ENCODE assay signal across 8 cellular contexts in the genomic region with DNA sequence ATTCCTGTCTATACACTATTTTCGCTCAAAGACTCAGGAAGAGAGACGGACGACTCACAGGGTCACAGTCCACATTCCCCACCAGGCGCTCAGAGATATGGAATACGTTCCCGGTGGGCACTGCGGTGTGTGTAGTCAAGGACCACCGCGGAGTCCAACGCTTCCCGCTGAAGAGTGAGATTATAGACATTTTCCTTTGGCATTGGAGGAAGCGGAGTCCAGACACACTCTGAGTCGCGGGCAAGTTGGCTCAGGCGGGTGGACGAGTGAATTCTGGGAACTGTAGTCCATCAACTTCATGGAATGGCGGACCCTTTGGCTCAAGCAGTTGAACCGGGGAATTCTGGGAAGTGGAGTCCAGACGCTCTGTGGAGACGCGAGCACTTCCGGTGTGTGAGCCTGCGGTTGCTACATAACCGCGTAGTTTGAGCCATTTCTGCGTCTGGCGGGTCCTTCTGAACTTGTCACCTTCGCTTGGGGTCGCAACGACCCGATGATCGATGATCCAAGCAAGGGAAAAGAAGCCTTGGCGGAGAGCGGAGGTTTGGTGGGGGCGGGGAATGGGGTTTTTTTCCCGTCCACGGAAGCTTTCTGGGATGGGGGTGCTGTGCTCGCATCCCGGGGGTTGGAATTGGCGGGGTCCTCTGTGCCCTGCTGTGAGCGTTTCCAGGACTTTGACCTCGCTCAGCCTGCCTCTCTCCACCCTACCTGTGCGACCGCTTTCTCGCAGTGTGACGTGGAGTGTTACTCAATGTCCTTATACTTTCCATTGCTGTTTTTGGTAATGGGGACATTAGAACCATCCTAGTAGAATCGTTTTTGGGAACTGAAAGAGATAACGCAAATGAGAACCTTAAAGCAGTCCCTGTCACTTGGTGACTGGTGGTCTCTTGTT. TPM values are rescaled to one million over a fixed set of nuclear protein-coding genes. Genes with fewer than 3 reads are reported as not detected.
A peak's percentile ranks its signal among the peaks of the same experiment; 100 is the strongest.
DNase-seq lines count a peak whose midpoint lies in the region; ATAC-seq and TF ChIP-seq lines count a peak whose summit lies in the region.

A gene (plus strand): TSS at position 392 of the 895 bp plus-strand sequence. CDS start 4,122 bp downstream, outside the sequence.

- peak within 1 kb of the TSS; percentile 100 for H2AFZ ChIP-seq in osteoblast (ENCODE audit: low read length)

- H3K4me3 ChIP-seq in NB4 (ENCODE audit: low read depth, low read length) (peak within 1 kb of the TSS; percentile 86), osteoblast (ENCODE audit: insufficient read depth, low read length) (peak within 1 kb of the TSS; percentile 90), thymus (ENCODE audit: low read length) (peak within 1 kb of the TSS; percentile 73)

- no peak for TF ChIP-seq POLR2A in NB4 (IDR thresholded peaks at IDR 0.05; ENCODE audit: extremely low read depth, insufficient read length)

- peak within 1 kb of the TSS; percentile 99 for H3K4me2 ChIP-seq in osteoblast (ENCODE audit: insufficient read depth, low read length)

- peaks cover 12% of the 10 kb centered on the region for H3K4me1 ChIP-seq in osteoblast (ENCODE audit: insufficient read depth, low read length)
- H3K4me1 ChIP-seq in thymus (ENCODE audit: control insufficient read depth, insufficient read depth, low read length), result peaks cover 10% of the 10 kb centered on the region

- TF ChIP-seq CTCF in GM10248 (IDR thresholded peaks at IDR 0.05; ENCODE audit: control extremely low read depth, extremely low read depth, low read depth, missing control alignments), result no peak
- no peak for TF ChIP-seq CTCF in NB4 (IDR thresholded peaks at IDR 0.05; ENCODE audit: low read depth, low read length)
- no peak for TF ChIP-seq CTCF in glutamatergic neuron (IDR thresholded peaks at IDR 0.05; ENCODE audit: partially characterized antibody, unreplicated experiment)
- TF ChIP-seq CTCF in osteoblast (IDR thresholded peaks at IDR 0.05; ENCODE audit: extremely low read depth, low read depth, low read length), result no peak

- H3K27me3 Mint-ChIP-seq in activated naive CD8-positive, alpha-beta T cell, result no peaks in the 10 kb centered on the region
- peaks cover 3% of the 10 kb centered on the region for H3K27me3 Mint-ChIP-seq in glutamatergic neuron (ENCODE audit: unreplicated experiment)

- H3K27ac ChIP-seq in osteoblast (ENCODE audit: low read depth, low read length) (peak within 1 kb of the TSS; percentile 84), thymus (ENCODE audit: low read depth) (peak within 1 kb of the TSS; percentile 70)

- H3K36me3 Mint-ChIP-seq in activated naive CD8-positive, alpha-beta T cell, result peaks cover 29% of the 10 kb centered on the region
- H3K36me3 Mint-ChIP-seq in glutamatergic neuron (ENCODE audit: unreplicated experiment), result peaks cover 9% of the 10 kb centered on the region

- no peaks in the 10 kb centered on the region for H3K9me3 ChIP-seq in osteoblast (ENCODE audit: low read depth, low read length)
- peaks cover 4% of the 10 kb centered on the region for H3K9me3 ChIP-seq in thymus (ENCODE audit: control insufficient read depth)

- H3K9me3 Mint-ChIP-seq in activated naive CD8-positive, alpha-beta T cell (ENCODE audit: low read depth), result peaks cover 32% of the 10 kb centered on the region
- H3K9me3 Mint-ChIP-seq in glutamatergic neuron (ENCODE audit: unreplicated experiment), result peaks cover 5% of the 10 kb centered on the region

- no peaks in the 10 kb centered on the region for H4K20me1 ChIP-seq in osteoblast (ENCODE audit: insufficient read depth, low read length)

- DNase-seq in GM10248 (ENCODE audit: extremely low spot score) (peak; percentile 87), NB4 (ENCODE audit: low read depth) (peak; percentile 95), glutamatergic neuron (peak; percentile 84), osteoblast (ENCODE audit: insufficient read length, low spot score, missing footprints) (peak; percentile 85)

- peaks cover 8% of the 10 kb centered on the region for H3K36me3 ChIP-seq in osteoblast (ENCODE audit: insufficient read depth, low read length)
- peaks cover 11% of the 10 kb centered on the region for H3K36me3 ChIP-seq in thymus (ENCODE audit: control insufficient read depth, insufficient read depth)

- H3K27ac Mint-ChIP-seq in activated naive CD8-positive, alpha-beta T cell, result peak within 1 kb of the TSS; percentile 95
- peak within 1 kb of the TSS; percentile 66 for H3K27ac Mint-ChIP-seq in glutamatergic neuron (ENCODE audit: unreplicated experiment)

- no peaks in the 10 kb centered on the region for H3K27me3 ChIP-seq in osteoblast (ENCODE audit: insufficient read depth, low read length)
- H3K27me3 ChIP-seq in thymus (ENCODE audit: control insufficient read depth, insufficient read depth), result no peaks in the 10 kb centered on the region

- H3K4me3 Mint-ChIP-seq in activated naive CD8-positive, alpha-beta T cell, result peak within 1 kb of the TSS; percentile 98
- peak within 1 kb of the TSS; percentile 99 for H3K4me3 Mint-ChIP-seq in glutamatergic neuron (ENCODE audit: unreplicated experiment)

- CTCF ChIA-PET in GM10248 (lab: Yijun Ruan, JAX), result interaction anchor here (0.7 to 1.2 kb wide), 3 partner anchors 14 to 92 kb away, joined by 3 read pairs; no protein-coding TSS in a partner anchor

- ATAC-seq in HG02571 (IDR thresholded peaks at IDR 0.05; ENCODE audit: unreplicated experiment) (peak; percentile 88), SK-N-SH treated with all-trans-retinoic acid at 6 μM for 48 hours (peak; percentile 99)

- H3K79me2 ChIP-seq in osteoblast (ENCODE audit: insufficient read depth, low read length), result peaks cover 18% of the 10 kb centered on the region

- WGBS in thymus, result under 1% methylated on average over 48 of the region's 48 CpGs

- POLR2A ChIA-PET in GM10248 (lab: Yijun Ruan, JAX), result no interaction called here

- H3K4me1 Mint-ChIP-seq in activated naive CD8-positive, alpha-beta T cell (ENCODE audit: low read depth), result peaks cover 18% of the 10 kb centered on the region
- peaks cover 3% of the 10 kb centered on the region for H3K4me1 Mint-ChIP-seq in glutamatergic neuron (ENCODE audit: low read depth, unreplicated experiment)

TF ChIP-seq in SK-N-SH treated with all-trans-retinoic acid at 6 μM for 48 hours, 23 proteins besides CTCF, POLR2A, EP300 and RAD21 (continues in another document):
- TF ChIP-seq ZFP3 (CRISPR knock-in tag; IDR thresholded peaks at IDR 0.05) (no peak), ESRRG (CRISPR knock-in tag; IDR thresholded peaks at IDR 0.05) (no peak), TOX (CRISPR knock-in tag; IDR thresholded peaks at IDR 0.05; ENCODE audit: borderline replicate concordance) (no peak), ISL1 (CRISPR knock-in tag; IDR thresholded peaks at IDR 0.05) (no peak), ZFP30 (CRISPR knock-in tag; IDR thresholded peaks at IDR 0.05) (no peak), OSR1 (CRISPR knock-in tag; IDR thresholded peaks at IDR 0.05) (no peak), ARNTL (CRISPR knock-in tag; IDR thresholded peaks at IDR 0.05; ENCODE audit: borderline replicate concordance, low read depth) (no peak), RARB (CRISPR knock-in tag; IDR thresholded peaks at IDR 0.05) (no peak), PPARA (CRISPR knock-in tag; IDR thresholded peaks at IDR 0.05; ENCODE audit: borderline replicate concordance) (no peak)
- TF ChIP-seq, protein P1, sequence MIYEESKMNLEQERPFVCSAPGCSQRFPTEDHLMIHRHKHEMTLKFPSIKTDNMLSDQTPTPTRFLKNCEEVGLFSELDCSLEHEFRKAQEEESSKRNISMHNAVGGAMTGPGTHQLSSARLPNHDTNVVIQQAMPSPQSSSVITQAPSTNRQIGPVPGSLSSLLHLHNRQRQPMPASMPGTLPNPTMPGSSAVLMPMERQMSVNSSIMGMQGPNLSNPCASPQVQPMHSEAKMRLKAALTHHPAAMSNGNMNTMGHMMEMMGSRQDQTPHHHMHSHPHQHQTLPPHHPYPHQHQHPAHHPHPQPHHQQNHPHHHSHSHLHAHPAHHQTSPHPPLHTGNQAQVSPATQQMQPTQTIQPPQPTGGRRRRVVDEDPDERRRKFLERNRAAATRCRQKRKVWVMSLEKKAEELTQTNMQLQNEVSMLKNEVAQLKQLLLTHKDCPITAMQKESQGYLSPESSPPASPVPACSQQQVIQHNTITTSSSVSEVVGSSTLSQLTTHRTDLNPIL (CRISPR knock-in tag; IDR thresholded peaks at IDR 0.05; ENCODE audit: low read depth), result no peak
- TF ChIP-seq, protein P2, sequence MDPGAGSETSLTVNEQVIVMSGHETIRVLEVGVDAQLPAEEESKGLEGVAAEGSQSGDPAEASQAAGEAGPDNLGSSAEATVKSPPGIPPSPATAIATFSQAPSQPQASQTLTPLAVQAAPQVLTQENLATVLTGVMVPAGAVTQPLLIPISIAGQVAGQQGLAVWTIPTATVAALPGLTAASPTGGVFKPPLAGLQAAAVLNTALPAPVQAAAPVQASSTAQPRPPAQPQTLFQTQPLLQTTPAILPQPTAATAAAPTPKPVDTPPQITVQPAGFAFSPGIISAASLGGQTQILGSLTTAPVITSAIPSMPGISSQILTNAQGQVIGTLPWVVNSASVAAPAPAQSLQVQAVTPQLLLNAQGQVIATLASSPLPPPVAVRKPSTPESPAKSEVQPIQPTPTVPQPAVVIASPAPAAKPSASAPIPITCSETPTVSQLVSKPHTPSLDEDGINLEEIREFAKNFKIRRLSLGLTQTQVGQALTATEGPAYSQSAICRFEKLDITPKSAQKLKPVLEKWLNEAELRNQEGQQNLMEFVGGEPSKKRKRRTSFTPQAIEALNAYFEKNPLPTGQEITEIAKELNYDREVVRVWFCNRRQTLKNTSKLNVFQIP (CRISPR knock-in tag; IDR thresholded peaks at IDR 0.05; ENCODE audit: borderline replicate concordance, low read depth), result no peak
- TF ChIP-seq, protein P3, sequence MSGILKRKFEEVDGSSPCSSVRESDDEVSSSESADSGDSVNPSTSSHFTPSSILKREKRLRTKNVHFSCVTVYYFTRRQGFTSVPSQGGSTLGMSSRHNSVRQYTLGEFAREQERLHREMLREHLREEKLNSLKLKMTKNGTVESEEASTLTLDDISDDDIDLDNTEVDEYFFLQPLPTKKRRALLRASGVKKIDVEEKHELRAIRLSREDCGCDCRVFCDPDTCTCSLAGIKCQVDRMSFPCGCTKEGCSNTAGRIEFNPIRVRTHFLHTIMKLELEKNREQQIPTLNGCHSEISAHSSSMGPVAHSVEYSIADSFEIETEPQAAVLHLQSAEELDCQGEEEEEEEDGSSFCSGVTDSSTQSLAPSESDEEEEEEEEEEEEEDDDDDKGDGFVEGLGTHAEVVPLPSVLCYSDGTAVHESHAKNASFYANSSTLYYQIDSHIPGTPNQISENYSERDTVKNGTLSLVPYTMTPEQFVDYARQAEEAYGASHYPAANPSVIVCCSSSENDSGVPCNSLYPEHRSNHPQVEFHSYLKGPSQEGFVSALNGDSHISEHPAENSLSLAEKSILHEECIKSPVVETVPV (CRISPR knock-in tag; IDR thresholded peaks at IDR 0.05), result no peak

RNA-seq across cellular contexts. Expression of the gene that starts here (rescaled TPM):
- total RNA-seq in glutamatergic neuron (ENCODE audit: unreplicated experiment) (2.8 TPM), osteoblast (7.1 and 7.2 TPM in 2 replicates)
- 5.5 TPM for polyA plus RNA-seq in thymus

Comparison
In these comparisons a context has a peak if more than half of its experiments do, and no peak if none do; other contexts are left out.
1. Peak in every context shown above with its lines: DNase-seq, ATAC-seq, H3K4me3 ChIP-seq and H3K27ac ChIP-seq.